ENCODE assay signal across 34 cellular contexts in genomic region chr13:44342741-44343140, GRCh38. TPM values are rescaled to one million over a fixed set of nuclear protein-coding genes. Genes with fewer than 3 reads are reported as not detected.
DNase-seq lines count a peak whose midpoint lies in the region; FAIRE-seq and TF ChIP-seq lines count a peak whose summit lies in the region.
"Had no signal": no experiment of that assay in that cellular context is flagged by ENCODE, and none has a peak within 500 bp of the region (broad histone marks: within the 10 kb centered on the region; RNA-seq: fewer than 3 reads in every experiment).

No MANE protein-coding gene starts in this region.

- no peak overlapping the region for H3K4me3 ChIP-seq in trophoblast cell (ENCODE audit: low read depth, low read length)
- H3K4me3 ChIP-seq: A549; BLaER1; BLaER1 treated with 17β-estradiol and CSF1 and Interleukin-3, amounts not matched to agents 10 nM and 100 nM had no signal

- peaks cover 5% of the 10 kb centered on the region for H3K79me1 ChIP-seq in trophoblast cell (ENCODE audit: low read length)

- no peak for TF ChIP-seq CTCF in CD14-positive monocyte (IDR thresholded peaks at IDR 0.05)

- H2BK12ac ChIP-seq in trophoblast cell (ENCODE audit: low read length): no peak overlapping the region

- H3K27ac Mint-ChIP-seq in CD14-positive monocyte: no peak overlapping the region
- H3K27ac Mint-ChIP-seq: B cell; CD4-positive, alpha-beta memory T cell; CD4-positive, alpha-beta T cell; CD4-positive, CD25-positive, alpha-beta regulatory T cell; CD8-positive, alpha-beta memory T cell; CD8-positive, alpha-beta T cell had no signal

- no peak overlapping the region for H3K4ac ChIP-seq in trophoblast cell (ENCODE audit: low read depth, low read length)

- no peak overlapping the region for H3K4me2 ChIP-seq in trophoblast cell (ENCODE audit: low read length)
- H3K4me2 ChIP-seq: A549; BLaER1; BLaER1 treated with 17β-estradiol and CSF1 and Interleukin-3, amounts not matched to agents 10 nM and 100 nM had no signal

- H3K27me3 Mint-ChIP-seq in CD14-positive monocyte (ENCODE audit: low read depth in 3 of 3): peaks cover 0 to 5% (median 1%) of the 10 kb centered on the region in 3 donors
- H3K27me3 Mint-ChIP-seq: CD4-positive, alpha-beta T cell had no signal

- H2AK5ac ChIP-seq in trophoblast cell (ENCODE audit: low read length): no peak overlapping the region

- no peak overlapping the region for H3K27ac ChIP-seq in trophoblast cell (ENCODE audit: low read depth, low read length)
- H3K27ac ChIP-seq: 22Rv1; A549; BLaER1; BLaER1 treated with 17β-estradiol and CSF1 and Interleukin-3, amounts not matched to agents 10 nM and 100 nM; C4-2B had no signal

- DNase-seq in trophoblast cell: peak; percentile 30 to 92
- DNase-seq in activated CD4-positive, alpha-beta T cell treated with anti-CD3 and anti-CD28 coated beads, Interleukin-2, amount 50 U/mL, for 1 hour: no peak
- DNase-seq in CD14-positive monocyte (ENCODE audit: low spot score): no peak
- no peak for DNase-seq in foreskin melanocyte
- DNase-seq: 8988T; ACHN; AML-193; BE2C; C1 segment of cervical spinal cord; Caco-2; Calu3; CD4-positive, alpha-beta memory T cell; CD4-positive, alpha-beta T cell; CD4-positive, CD25-positive, alpha-beta regulatory T cell; CD8-positive, alpha-beta memory T cell; CD8-positive, alpha-beta T cell; COR-L47; DMS 273 treated with DMSO at 0.1 percent for 48 hours; DMS153; DMS53; DMS79; DMS79 treated with DMSO at 0.1 percent for 48 hours; DND-41; EL had no signal

- no peak overlapping the region for H2BK5ac ChIP-seq in trophoblast cell (ENCODE audit: low read depth, low read length, poor library complexity)

- H3K4me3 Mint-ChIP-seq in CD14-positive monocyte: no peak overlapping the region
- H3K4me3 Mint-ChIP-seq: B cell; CD4-positive, alpha-beta memory T cell; CD4-positive, alpha-beta T cell; CD4-positive, CD25-positive, alpha-beta regulatory T cell; CD8-positive, alpha-beta memory T cell; CD8-positive, alpha-beta T cell had no signal

- no peak overlapping the region for H3K14ac ChIP-seq in trophoblast cell (ENCODE audit: low read length)

- H3K4me1 Mint-ChIP-seq in CD14-positive monocyte: no peaks in the 10 kb centered on the region
- H3K4me1 Mint-ChIP-seq: B cell; CD4-positive, CD25-positive, alpha-beta regulatory T cell; CD8-positive, alpha-beta memory T cell had no signal

- H4K91ac ChIP-seq in trophoblast cell (ENCODE audit: low read depth, low read length): no peak overlapping the region

- no peak overlapping the region for H2AFZ ChIP-seq in trophoblast cell (ENCODE audit: insufficient read depth, low read length, poor library complexity)

- intact Hi-C loops in CD14-positive monocyte (cut with micrococcal nuclease): no loop called here

- peaks cover 0 to 3% (median 0%) of the 10 kb centered on the region in 7 donors for H3K9me3 Mint-ChIP-seq in CD14-positive monocyte
- H3K9me3 Mint-ChIP-seq: CD4-positive, alpha-beta T cell; CD8-positive, alpha-beta memory T cell had no signal

- no peaks in the 10 kb centered on the region for H3K27me3 ChIP-seq in trophoblast cell (ENCODE audit: insufficient read depth, low read length)
- H3K27me3 ChIP-seq: BE2C; BLaER1; BLaER1 treated with 17β-estradiol and CSF1 and Interleukin-3, amounts not matched to agents 10 nM and 100 nM had no signal

- no peaks in the 10 kb centered on the region for H3K79me2 ChIP-seq in trophoblast cell (ENCODE audit: control insufficient read depth, insufficient read depth, low read length, poor library complexity)

- no peak overlapping the region for H4K8ac ChIP-seq in trophoblast cell (ENCODE audit: low read depth, low read length)

- no peak overlapping the region for H4K12ac ChIP-seq in trophoblast cell (ENCODE audit: low read depth, low read length)

- no peak overlapping the region for H2BK120ac ChIP-seq in trophoblast cell (ENCODE audit: insufficient read depth, low read length, poor library complexity)

- WGBS in trophoblast cell (ENCODE audit: extremely low coverage, insufficient coverage, insufficient read length): no CpG with 5 or more reads among the region's 1 CpG

- no peaks in the 10 kb centered on the region for H3K36me3 Mint-ChIP-seq in CD14-positive monocyte
- H3K36me3 Mint-ChIP-seq: CD4-positive, alpha-beta memory T cell; CD4-positive, CD25-positive, alpha-beta regulatory T cell; CD8-positive, alpha-beta memory T cell; CD8-positive, alpha-beta T cell had no signal

- H3K4me1 ChIP-seq in trophoblast cell (ENCODE audit: control insufficient read depth in 1 of 2, insufficient read depth in 2 of 2, low read length in 2 of 2): peaks cover 2% of the 10 kb centered on the region in 2 experiments
- H3K4me1 ChIP-seq: A549, BE2C, Caco-2 had no signal

- no peak overlapping the region for H3K18ac ChIP-seq in trophoblast cell (ENCODE audit: low read length)

- FAIRE-seq in colon (lab: Jason Lieb, UNC): peak; percentile 28
- FAIRE-seq in endometrium (lab: Jason Lieb, UNC): peak; percentile 41
- FAIRE-seq: A204.1, A549, D721Med had no signal

- no peak overlapping the region for H3K23ac ChIP-seq in trophoblast cell (ENCODE audit: low read length)

- no peak overlapping the region for H3K9ac ChIP-seq in trophoblast cell (ENCODE audit: low read length)
- H3K9ac ChIP-seq: BLaER1; BLaER1 treated with 17β-estradiol and CSF1 and Interleukin-3, amounts not matched to agents 10 nM and 100 nM had no signal

- H3K9me3 ChIP-seq in trophoblast cell (ENCODE audit: insufficient read depth, low read depth, low read length): peaks cover 2% of the 10 kb centered on the region
- H3K9me3 ChIP-seq: A549, BE2C, BLaER1 had no signal

- H3K36me3 ChIP-seq in trophoblast cell (ENCODE audit: control insufficient read depth in 1 of 2, insufficient read depth in 2 of 2, low read length in 2 of 2): no peaks in the 10 kb centered on the region
- H3K36me3 ChIP-seq: BE2C; BLaER1; BLaER1 treated with 17β-estradiol and CSF1 and Interleukin-3, amounts not matched to agents 10 nM and 100 nM had no signal

RNA-seq across cellular contexts. Expression of gene SERP2, which starts 30.9 kb away (rescaled TPM):
- polyA plus RNA-seq in trophoblast cell (2013): 0.61 and 0.66 TPM in 2 replicates
- not detected for polyA plus RNA-seq in CD14-positive monocyte
- polyA plus RNA-seq: A549; CD4-positive, alpha-beta memory T cell had no signal

Comparison
In these comparisons a context has a peak if more than half of its experiments do, and no peak if none do; other contexts are left out.
1. DNase-seq: peak in trophoblast cell (2 of 2); none in activated CD4-positive, alpha-beta T cell treated with anti-CD3 and anti-CD28 coated beads, Interleukin-2, amount 50 U/mL, for 1 hour (single experiment), CD14-positive monocyte (single experiment) and foreskin melanocyte (single experiment).